ENCODE assay signal across 17 cellular contexts in the genomic region with DNA sequence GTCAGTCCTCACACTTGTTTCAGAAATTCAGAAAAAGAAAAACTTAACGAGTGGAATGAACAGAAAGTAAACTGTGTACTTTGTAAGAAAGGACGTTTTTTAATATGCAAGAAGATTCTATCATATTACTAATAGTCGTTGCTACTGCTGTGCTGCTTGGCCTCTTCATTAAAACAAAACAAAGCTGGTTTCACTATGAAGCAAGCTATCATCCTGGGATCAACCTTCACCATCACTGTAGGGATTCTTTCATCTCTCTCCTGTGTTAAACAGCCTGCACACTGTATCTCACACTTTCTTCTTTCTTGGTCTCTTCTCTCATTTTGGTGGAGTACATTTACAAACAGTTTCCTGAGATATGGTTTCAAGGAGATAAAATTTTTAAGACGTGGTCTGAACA.
DNase-seq lines count a peak whose midpoint lies in the region; ATAC-seq, FAIRE-seq and TF ChIP-seq lines count a peak whose summit lies in the region.
"Had no signal": no experiment of that assay in that cellular context is flagged by ENCODE, and none has a peak within 500 bp of the region (broad histone marks: within the 10 kb centered on the region; RNA-seq: fewer than 3 reads in every experiment).

No MANE protein-coding gene starts in this region.

- TF ChIP-seq EP300 in sigmoid colon (IDR thresholded peaks at IDR 0.05), result no peak

- H3K27ac Mint-ChIP-seq in activated B cell treated with CpG ODN at 0.5 μM for 24 hours, result no peak overlapping the region
- peak overlapping the region; percentile 41 for H3K27ac Mint-ChIP-seq in stimulated activated memory B cell treated with anti-CD40 and anti-IgM and Interleukin-4, amounts not matched to agents 10 μg/mL and 1 μg/mL and 100 μg/mL, for 72 hours
- H3K27ac Mint-ChIP-seq: H9, T-cell had no signal

- peaks cover 35% of the 10 kb centered on the region for H3K4me1 Mint-ChIP-seq in activated B cell treated with CpG ODN at 0.5 μM for 24 hours
- peaks cover 54% of the 10 kb centered on the region for H3K4me1 Mint-ChIP-seq in stimulated activated memory B cell treated with anti-CD40 and anti-IgM and Interleukin-4, amounts not matched to agents 10 μg/mL and 1 μg/mL and 100 μg/mL, for 72 hours

- no peak for TF ChIP-seq CTCF in activated B cell treated with CpG ODN at 0.5 μM for 24 hours (IDR thresholded peaks at IDR 0.05)
- TF ChIP-seq CTCF in sigmoid colon (IDR thresholded peaks at IDR 0.05), result no peak
- TF ChIP-seq CTCF in dorsolateral prefrontal cortex (IDR thresholded peaks at IDR 0.05 in 54 of 56, conservative IDR thresholded peaks at IDR 0.05 in 2 of 56; ENCODE audit: low read depth in 1 of 56, partially characterized antibody in 56 of 56), result no peak

- no peaks in the 10 kb centered on the region for H3K36me3 ChIP-seq in sigmoid colon
- H3K36me3 ChIP-seq: BLaER1 had no signal

- CTCF ChIA-PET in activated B cell treated with CpG ODN at 0.5 μM for 24 hours (lab: Charles Lee), result no interaction called here

- POLR2A ChIA-PET in activated B cell treated with CpG ODN at 0.5 μM for 24 hours (lab: Charles Lee), result no interaction called here

- H3K4me1 ChIP-seq in sigmoid colon, result peaks cover 0 to 17% (median 7%) of the 10 kb centered on the region in 4 donors
- H3K4me1 ChIP-seq: BLaER1 had no signal

- H3K27me3 ChIP-seq in sigmoid colon (no peaks in the 10 kb centered on the region), dorsolateral prefrontal cortex (no peaks in the 10 kb centered on the region)
- H3K27me3 ChIP-seq: BLaER1 had no signal

- no peaks in the 10 kb centered on the region for H3K9me3 ChIP-seq in sigmoid colon
- H3K9me3 ChIP-seq: BLaER1 had no signal

- no peaks in the 10 kb centered on the region for H3K27me3 Mint-ChIP-seq in activated B cell treated with CpG ODN at 0.5 μM for 24 hours
- no peaks in the 10 kb centered on the region for H3K27me3 Mint-ChIP-seq in stimulated activated memory B cell treated with anti-CD40 and anti-IgM and Interleukin-4, amounts not matched to agents 10 μg/mL and 1 μg/mL and 100 μg/mL, for 72 hours
- H3K27me3 Mint-ChIP-seq: T-cell had no signal

- 68 to 74% methylated on average over 4 of the region's 4 CpGs for WGBS in sigmoid colon, 2 donors

- no peak for TF ChIP-seq POLR2A in GM12892 (IDR thresholded peaks at IDR 0.05; ENCODE audit: low read depth, low read length)
- TF ChIP-seq POLR2A in sigmoid colon (IDR thresholded peaks at IDR 0.05), result no peak

- no peaks in the 10 kb centered on the region for H3K9me3 Mint-ChIP-seq in activated B cell treated with CpG ODN at 0.5 μM for 24 hours
- H3K9me3 Mint-ChIP-seq in stimulated activated memory B cell treated with anti-CD40 and anti-IgM and Interleukin-4, amounts not matched to agents 10 μg/mL and 1 μg/mL and 100 μg/mL, for 72 hours, result no peaks in the 10 kb centered on the region
- H3K9me3 Mint-ChIP-seq: H9, T-cell had no signal

- peak overlapping the region; percentile 2 for H3K4me3 Mint-ChIP-seq in activated B cell treated with CpG ODN at 0.5 μM for 24 hours
- no peak overlapping the region for H3K4me3 Mint-ChIP-seq in stimulated activated memory B cell treated with anti-CD40 and anti-IgM and Interleukin-4, amounts not matched to agents 10 μg/mL and 1 μg/mL and 100 μg/mL, for 72 hours
- H3K4me3 Mint-ChIP-seq: H9, T-cell had no signal

- peak; percentile 63 for FAIRE-seq in GM12892 (lab: Jason Lieb, UNC)

- H3K27ac ChIP-seq in sigmoid colon (no peak overlapping the region), dorsolateral prefrontal cortex (peak overlapping the region in 8 of 59 donors; percentile 1 to 22 (median 13))
- H3K27ac ChIP-seq: BLaER1, SK-N-MC had no signal

- no peak for DNase-seq in GM12892 (ENCODE audit: insufficient read length)
- no peak for DNase-seq in activated B cell treated with CpG ODN at 0.5 μM for 24 hours
- no peak for DNase-seq in NCI-H2107 (lab: John Stamatoyannopoulos, UW)
- DNase-seq in sigmoid colon, result no peak
- DNase-seq in dorsolateral prefrontal cortex, result no peak
- DNase-seq: EL, H9, NCI-H1092, NCI-H446, NCI-H748 treated with DMSO at 0.1 percent for 48 hours, T-cell had no signal

- H3K4me3 ChIP-seq in sigmoid colon (no peak overlapping the region), dorsolateral prefrontal cortex (peak overlapping the region in 2 of 59 donors; percentile 11 to 26)
- H3K4me3 ChIP-seq: BLaER1, SK-N-MC had no signal

- intact Hi-C loops in activated B cell treated with CpG ODN at 0.5 μM for 24 hours (cut with micrococcal nuclease), result no loop called here
- intact Hi-C loops in sigmoid colon (cut with DNase I), result no loop called here
- intact Hi-C loops in dorsolateral prefrontal cortex (cut with DNase I), result loop anchor here in 1 of 2 donors (5.0 kb wide), 1 partner anchor 142 kb away; no protein-coding TSS in a partner anchor

- ATAC-seq in GM21717 (IDR thresholded peaks at IDR 0.05; ENCODE audit: unreplicated experiment), result peak; percentile 36
- ATAC-seq in activated B cell treated with CpG ODN at 0.5 μM for 24 hours (ENCODE audit: low read depth), result no peak
- ATAC-seq in stimulated activated memory B cell treated with anti-CD40 and anti-IgM and Interleukin-4, amounts not matched to agents 10 μg/mL and 1 μg/mL and 100 μg/mL, for 72 hours, result no peak
- ATAC-seq: Panc1, Right ventricle myocardium inferior, T-cell had no signal

- no peaks in the 10 kb centered on the region for H3K36me3 Mint-ChIP-seq in activated B cell treated with CpG ODN at 0.5 μM for 24 hours (ENCODE audit: low read depth)
- H3K36me3 Mint-ChIP-seq in stimulated activated memory B cell treated with anti-CD40 and anti-IgM and Interleukin-4, amounts not matched to agents 10 μg/mL and 1 μg/mL and 100 μg/mL, for 72 hours, result peaks cover 13% of the 10 kb centered on the region
